ENCODE assay signal across 6 cellular contexts in the genomic region with DNA sequence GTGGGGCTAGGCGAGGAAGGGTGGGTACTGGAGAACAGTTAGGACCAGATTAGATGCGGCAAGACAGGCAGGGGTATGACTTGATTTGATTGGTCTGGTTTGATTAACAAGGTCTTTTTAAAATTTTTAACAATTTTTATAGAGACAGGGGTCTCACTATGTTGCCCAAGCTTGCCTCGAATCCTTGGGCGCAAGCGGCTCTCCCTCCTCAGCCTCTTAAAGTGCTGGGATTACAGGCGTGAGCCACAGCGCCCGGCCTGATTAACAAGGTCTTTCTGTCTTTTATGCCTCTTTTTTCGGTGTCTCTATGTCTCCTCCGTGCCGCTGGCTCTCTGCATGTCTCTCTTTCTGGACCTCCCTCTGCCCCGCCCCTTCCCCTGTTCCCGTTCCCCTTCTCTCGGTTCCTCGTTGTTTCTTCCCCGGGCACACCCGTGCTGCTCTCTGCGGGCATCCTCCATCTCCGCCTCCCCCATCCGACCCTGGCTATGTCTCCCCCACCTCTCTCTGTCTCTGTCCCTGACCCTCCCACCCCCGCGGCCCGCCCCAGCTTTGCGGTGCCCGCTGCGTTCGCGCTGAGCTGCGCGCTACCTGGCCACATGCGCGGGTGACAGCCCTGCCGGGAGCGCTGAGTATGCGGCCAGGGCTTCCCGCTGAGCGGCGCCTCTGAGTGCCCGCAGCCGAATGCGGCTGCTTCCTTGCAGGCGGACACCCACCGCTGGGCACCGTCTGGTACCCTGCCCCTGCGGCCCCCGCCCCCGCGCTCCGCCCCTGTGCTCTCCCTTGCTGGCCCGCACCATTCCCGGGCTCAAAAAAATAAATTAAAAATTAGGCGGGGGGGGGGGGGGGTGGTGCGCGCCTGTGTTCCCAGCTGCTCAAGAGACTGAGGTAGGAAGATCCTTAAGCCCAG. TPM values are rescaled to one million over a fixed set of nuclear protein-coding genes. Genes with fewer than 3 reads are reported as not detected.
DNase-seq lines count a peak whose midpoint lies in the region; ATAC-seq and TF ChIP-seq lines count a peak whose summit lies in the region.

No MANE protein-coding gene starts in this region.

- POLR2A ChIA-PET in A673 (lab: Charles Lee; ENCODE audit: low non-redundant PET): no interaction called here
- POLR2A ChIA-PET in WTC11 (lab: Charles Lee): interaction anchor here (0.6 kb wide), 1 partner anchor 117 kb away, joined by 3 read pairs; no protein-coding TSS in a partner anchor

- H3K27ac ChIP-seq in A673 (ENCODE audit: low read depth, low read length, poor library complexity, severe bottlenecking) (no peak overlapping the region), iPS-20b (ENCODE audit: low read length) (no peak overlapping the region)

- H3K4me3 ChIP-seq in A673 (ENCODE audit: low read depth, low read length, poor library complexity, severe bottlenecking) (peak overlapping the region; percentile 43), iPS-20b (ENCODE audit: low read length) (peak overlapping the region; percentile 53; the same call in 1 of the 2 replicates)

- H3K36me3 ChIP-seq in A673 (ENCODE audit: insufficient read depth, low read length, poor library complexity, severe bottlenecking): no peaks in the 10 kb centered on the region
- H3K36me3 ChIP-seq in iPS-20b (ENCODE audit: insufficient read depth, low read depth, low read length): no peaks in the 10 kb centered on the region

- H3K9me3 ChIP-seq in A673 (ENCODE audit: low read depth, low read length, poor library complexity, severe bottlenecking) (no peaks in the 10 kb centered on the region), iPS-20b (ENCODE audit: insufficient read depth, low read depth, low read length) (no peaks in the 10 kb centered on the region)

- no peaks in the 10 kb centered on the region for H3K9me3 Mint-ChIP-seq in IgD-negative memory B cell
- H3K9me3 Mint-ChIP-seq in WTC11: peaks cover 5% of the 10 kb centered on the region; the same call in 1 of the 2 replicates

- DNase-seq in A673 (ENCODE audit: low spot score) (peak; percentile 58), WTC11 (ENCODE audit: low spot score) (peak; percentile 61)

- BruUV-seq in A673 (replicated peaks; lab: Mats Ljungman, UMichigan): no TSS peak

- H3K4me1 Mint-ChIP-seq in IgD-negative memory B cell (peaks cover 0 to 3% (median 0%) of the 10 kb centered on the region in 3 donors), WTC11 (peaks cover 3% of the 10 kb centered on the region; the same call in 1 of the 2 replicates)

- H3K27ac Mint-ChIP-seq in IgD-negative memory B cell (peak overlapping the region in 1 of 3 donors; percentile 46), WTC11 (no peak overlapping the region)

- peaks cover 13% of the 10 kb centered on the region for H3K27me3 Mint-ChIP-seq in IgD-negative memory B cell
- H3K27me3 Mint-ChIP-seq in WTC11 (ENCODE audit: low read depth): peaks cover 66% of the 10 kb centered on the region

- TF ChIP-seq CTCF in A673 (conservative IDR thresholded peaks at IDR 0.05; ENCODE audit: low read depth, low read length): 0 out of 2 replicates have a peak, but pooled peaks have one; percentile 15
- no peak for TF ChIP-seq CTCF in WTC11 (IDR thresholded peaks at IDR 0.05)

- CTCF ChIA-PET in A673 (lab: Charles Lee): interaction anchor here (0.7 kb wide), 1 partner anchor 18 kb away, joined by 7 read pairs; no protein-coding TSS in a partner anchor
- CTCF ChIA-PET in WTC11 (lab: Charles Lee): interaction anchor here (0.6 to 1.2 kb wide), 4 partner anchors 10 to 64 kb away, joined by 3 to 6 read pairs (median 4); a partner anchor contains a TSS

- ATAC-seq in WTC11: peak; percentile 90
- ATAC-seq in GM19351 (IDR thresholded peaks at IDR 0.05; ENCODE audit: unreplicated experiment): no peak
- ATAC-seq in GM18907 (IDR thresholded peaks at IDR 0.05; ENCODE audit: unreplicated experiment): no peak

- H3K4me1 ChIP-seq in A673 (ENCODE audit: insufficient read depth, low read length, poor library complexity, severe bottlenecking) (peaks cover 8% of the 10 kb centered on the region), iPS-20b (ENCODE audit: insufficient read depth, low read length) (no peaks in the 10 kb centered on the region)

- no peak overlapping the region for H3K9ac ChIP-seq in iPS-20b (ENCODE audit: low read depth, low read length)

- H3K36me3 Mint-ChIP-seq in IgD-negative memory B cell: no peaks in the 10 kb centered on the region
- no peaks in the 10 kb centered on the region for H3K36me3 Mint-ChIP-seq in WTC11

- peaks cover 7% of the 10 kb centered on the region for H3K27me3 ChIP-seq in A673 (replicated peaks; ENCODE audit: insufficient read depth, low read depth, low read length, poor library complexity)
- peaks cover 56% of the 10 kb centered on the region for H3K27me3 ChIP-seq in iPS-20b (ENCODE audit: insufficient read depth, low read length)

- peak overlapping the region; percentile 75 to 96 (median 92) for H3K4me3 Mint-ChIP-seq in IgD-negative memory B cell
- H3K4me3 Mint-ChIP-seq in WTC11: peak overlapping the region; percentile 83

- intact Hi-C loops in A673 (cut with micrococcal nuclease; ENCODE audit: unreplicated experiment): no loop called here

TF ChIP-seq in WTC11, 78 proteins besides CTCF, POLR2A, EP300 and RAD21 (continues in another document):
- TF ChIP-seq, protein P1, sequence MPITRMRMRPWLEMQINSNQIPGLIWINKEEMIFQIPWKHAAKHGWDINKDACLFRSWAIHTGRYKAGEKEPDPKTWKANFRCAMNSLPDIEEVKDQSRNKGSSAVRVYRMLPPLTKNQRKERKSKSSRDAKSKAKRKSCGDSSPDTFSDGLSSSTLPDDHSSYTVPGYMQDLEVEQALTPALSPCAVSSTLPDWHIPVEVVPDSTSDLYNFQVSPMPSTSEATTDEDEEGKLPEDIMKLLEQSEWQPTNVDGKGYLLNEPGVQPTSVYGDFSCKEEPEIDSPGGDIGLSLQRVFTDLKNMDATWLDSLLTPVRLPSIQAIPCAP (CRISPR knock-in tag; IDR thresholded peaks at IDR 0.05): no peak
- TF ChIP-seq RELA (CRISPR knock-in tag; IDR thresholded peaks at IDR 0.05; ENCODE audit: borderline replicate concordance) (no peak), ESRRA (CRISPR knock-in tag; IDR thresholded peaks at IDR 0.05; ENCODE audit: borderline replicate concordance) (no peak), HMGA2 (CRISPR knock-in tag; IDR thresholded peaks at IDR 0.05) (no peak), ZNF423 (CRISPR knock-in tag; IDR thresholded peaks at IDR 0.05) (peak; percentile 44; the same call in 1 of the 2 replicates), SMAD4 (CRISPR knock-in tag; IDR thresholded peaks at IDR 0.05) (no peak), NFE2L1 (CRISPR knock-in tag; IDR thresholded peaks at IDR 0.05) (no peak)
- TF ChIP-seq, protein P2, sequence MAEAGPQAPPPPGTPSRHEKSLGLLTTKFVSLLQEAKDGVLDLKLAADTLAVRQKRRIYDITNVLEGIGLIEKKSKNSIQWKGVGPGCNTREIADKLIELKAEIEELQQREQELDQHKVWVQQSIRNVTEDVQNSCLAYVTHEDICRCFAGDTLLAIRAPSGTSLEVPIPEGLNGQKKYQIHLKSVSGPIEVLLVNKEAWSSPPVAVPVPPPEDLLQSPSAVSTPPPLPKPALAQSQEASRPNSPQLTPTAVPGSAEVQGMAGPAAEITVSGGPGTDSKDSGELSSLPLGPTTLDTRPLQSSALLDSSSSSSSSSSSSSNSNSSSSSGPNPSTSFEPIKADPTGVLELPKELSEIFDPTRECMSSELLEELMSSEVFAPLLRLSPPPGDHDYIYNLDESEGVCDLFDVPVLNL (CRISPR knock-in tag; IDR thresholded peaks at IDR 0.05; ENCODE audit: borderline replicate concordance, low read depth): no peak
- TF ChIP-seq, protein P3, sequence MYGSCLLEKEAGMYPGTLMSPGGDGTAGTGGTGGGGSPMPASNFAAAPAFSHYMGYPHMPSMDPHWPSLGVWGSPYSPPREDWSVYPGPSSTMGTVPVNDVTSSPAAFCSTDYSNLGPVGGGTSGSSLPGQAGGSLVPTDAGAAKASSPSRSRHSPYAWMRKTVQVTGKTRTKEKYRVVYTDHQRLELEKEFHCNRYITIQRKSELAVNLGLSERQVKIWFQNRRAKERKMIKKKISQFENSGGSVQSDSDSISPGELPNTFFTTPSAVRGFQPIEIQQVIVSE (CRISPR knock-in tag; IDR thresholded peaks at IDR 0.05; ENCODE audit: borderline replicate concordance): no peak
- TF ChIP-seq, protein P4, sequence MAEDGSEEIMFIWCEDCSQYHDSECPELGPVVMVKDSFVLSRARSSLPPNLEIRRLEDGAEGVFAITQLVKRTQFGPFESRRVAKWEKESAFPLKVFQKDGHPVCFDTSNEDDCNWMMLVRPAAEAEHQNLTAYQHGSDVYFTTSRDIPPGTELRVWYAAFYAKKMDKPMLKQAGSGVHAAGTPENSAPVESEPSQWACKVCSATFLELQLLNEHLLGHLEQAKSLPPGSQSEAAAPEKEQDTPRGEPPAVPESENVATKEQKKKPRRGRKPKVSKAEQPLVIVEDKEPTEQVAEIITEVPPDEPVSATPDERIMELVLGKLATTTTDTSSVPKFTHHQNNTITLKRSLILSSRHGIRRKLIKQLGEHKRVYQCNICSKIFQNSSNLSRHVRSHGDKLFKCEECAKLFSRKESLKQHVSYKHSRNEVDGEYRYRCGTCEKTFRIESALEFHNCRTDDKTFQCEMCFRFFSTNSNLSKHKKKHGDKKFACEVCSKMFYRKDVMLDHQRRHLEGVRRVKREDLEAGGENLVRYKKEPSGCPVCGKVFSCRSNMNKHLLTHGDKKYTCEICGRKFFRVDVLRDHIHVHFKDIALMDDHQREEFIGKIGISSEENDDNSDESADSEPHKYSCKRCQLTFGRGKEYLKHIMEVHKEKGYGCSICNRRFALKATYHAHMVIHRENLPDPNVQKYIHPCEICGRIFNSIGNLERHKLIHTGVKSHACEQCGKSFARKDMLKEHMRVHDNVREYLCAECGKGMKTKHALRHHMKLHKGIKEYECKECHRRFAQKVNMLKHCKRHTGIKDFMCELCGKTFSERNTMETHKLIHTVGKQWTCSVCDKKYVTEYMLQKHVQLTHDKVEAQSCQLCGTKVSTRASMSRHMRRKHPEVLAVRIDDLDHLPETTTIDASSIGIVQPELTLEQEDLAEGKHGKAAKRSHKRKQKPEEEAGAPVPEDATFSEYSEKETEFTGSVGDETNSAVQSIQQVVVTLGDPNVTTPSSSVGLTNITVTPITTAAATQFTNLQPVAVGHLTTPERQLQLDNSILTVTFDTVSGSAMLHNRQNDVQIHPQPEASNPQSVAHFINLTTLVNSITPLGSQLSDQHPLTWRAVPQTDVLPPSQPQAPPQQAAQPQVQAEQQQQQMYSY (CRISPR knock-in tag; IDR thresholded peaks at IDR 0.05): no peak

RNA-seq across cellular contexts. Expression of a gene that starts 8.1 kb away (rescaled TPM):
- total RNA-seq in A673 (2021): 8.9 and 11.0 TPM in 2 replicates
- 53.7 TPM for polyA plus RNA-seq in IgD-negative memory B cell
- 19.5 to 20.8 TPM (median 20.4 TPM) in 3 replicates for total RNA-seq in WTC11 (2021)

RNA-seq across cellular contexts. Expression of a gene that starts 21.7 kb away (rescaled TPM):
- total RNA-seq in A673 (2021): 0.70 TPM in 1 of 2 replicates, not detected in the other
- not detected for polyA plus RNA-seq in IgD-negative memory B cell
- 17.6 to 28.5 TPM (median 27.9 TPM) in 3 replicates for total RNA-seq in WTC11 (2021)

RNA-seq across cellular contexts. Expression of a gene that starts 27.1 kb away (rescaled TPM):
- total RNA-seq in A673 (2021) (20.1 and 27.7 TPM in 2 replicates), WTC11 (2021) (28.1 to 35.1 TPM (median 31.9 TPM) in 3 replicates)
- 15.7 TPM for polyA plus RNA-seq in IgD-negative memory B cell

RNA-seq across cellular contexts. Expression of a gene that starts 45.8 kb away (rescaled TPM):
- total RNA-seq in A673 (2021) (9.2 and 15.8 TPM in 2 replicates), WTC11 (2021) (16.2 to 19.4 TPM (median 17.9 TPM) in 3 replicates)
- polyA plus RNA-seq in IgD-negative memory B cell: 0.23 TPM

RNA-seq across cellular contexts. Expression of a gene that starts 50.7 kb away (rescaled TPM):
- total RNA-seq in A673 (2021) (14.6 and 15.5 TPM in 2 replicates), WTC11 (2021) (20.6 to 26.4 TPM (median 24.8 TPM) in 3 replicates)
- 0.15 TPM for polyA plus RNA-seq in IgD-negative memory B cell

Comparison
In these comparisons a context has a peak if more than half of its experiments do, and no peak if none do; other contexts are left out.
1. RNA of a gene that starts 21.7 kb away (total RNA-seq): 17.6 to 28.5 TPM in WTC11; 0.70 TPM in A673; every median in the first group is over 10 times any median in the second.